37 cellular contexts compared by ENCODE assay signal in genomic region chr7:159321278-159321677, GRCh38.
"Had no signal": no experiment of that assay in that cellular context is flagged by ENCODE, and none has a peak within 500 bp of the region (broad histone marks: within the 10 kb centered on the region; RNA-seq: fewer than 3 reads in every experiment).

No MANE protein-coding gene starts in this region.

- H3K27ac ChIP-seq: adrenal gland, ascending aorta, body of pancreas, brain microvascular endothelial cell, breast epithelium, cardiac muscle cell had no signal

- H3K27me3 Mint-ChIP-seq: activated naive CD4-positive, alpha-beta T cell treated with anti-CD3 and anti-CD28 coated beads, Interleukin-2, amount 10 ng/mL, durations not matched to agents 7 days and 5 days; activated naive CD8-positive, alpha-beta T cell treated with anti-CD3 and anti-CD28 coated beads for 36 hours; activated naive CD8-positive, alpha-beta T cell treated with anti-CD3 and anti-CD28 coated beads, Interleukin-2, amount 10 ng/mL, durations not matched to agents 7 days and 5 days; activated T-helper 17 cell treated with anti-CD3 and anti-CD28 coated beads, Interleukin-2, amount 50 U/mL, for 72 hours; central memory CD8-positive, alpha-beta T cell had no signal

- H3K4me3 Mint-ChIP-seq: activated naive CD4-positive, alpha-beta T cell treated with anti-CD3 and anti-CD28 coated beads for 36 hours; activated naive CD4-positive, alpha-beta T cell treated with anti-CD3 and anti-CD28 coated beads, Interleukin-2, amount 10 ng/mL, durations not matched to agents 7 days and 5 days; activated naive CD4-positive, alpha-beta T cell treated with anti-CD3 and anti-CD28 coated beads, Interleukin-2, amount 50 U/mL, for 24 hours; activated naive CD8-positive, alpha-beta T cell; activated naive CD8-positive, alpha-beta T cell treated with anti-CD3 and anti-CD28 coated beads for 36 hours; activated naive CD8-positive, alpha-beta T cell treated with anti-CD3 and anti-CD28 coated beads, Interleukin-2, amount 10 ng/mL, durations not matched to agents 7 days and 5 days; activated naive CD8-positive, alpha-beta T cell treated with anti-CD3 and anti-CD28 coated beads, Interleukin-2, amount 50 U/mL, for 24 hours; activated T-cell treated with anti-CD3 and anti-CD28 coated beads, Interleukin-2, amount 50 U/mL, for 24 hours; activated T-cell treated with anti-CD3 and anti-CD28 coated beads, Interleukin-2, amount 50 U/mL, for 4 hours; activated T-cell treated with anti-CD3 and anti-CD28 coated beads, Interleukin-2, amount 50 U/mL, for 72 hours; activated T-helper 1 cell treated with anti-CD3 and anti-CD28 coated beads, Interleukin-12 subunit alpha, Interleukin-12 subunit beta, Interleukin-2, Interleukin-4 antibody, amounts not matched to agents 30 ng/mL and 10 ng/mL and 1 ng/mL, durations not matched to agents 14 hours and 24 hours and 36 hours; activated T-helper 17 cell treated with anti-CD3 and anti-CD28 coated beads, Interleukin-2, amount 50 U/mL, for 72 hours; brain; central memory CD8-positive, alpha-beta T cell had no signal

- ATAC-seq: activated naive CD4-positive, alpha-beta T cell treated with anti-CD3 and anti-CD28 coated beads, Interleukin-2, amount 50 U/mL, for 72 hours; activated naive CD8-positive, alpha-beta T cell treated with anti-CD3 and anti-CD28 coated beads, Interleukin-2, amount 50 U/mL, for 24 hours; activated T-cell treated with anti-CD3 and anti-CD28 coated beads, Interleukin-2, amount 50 U/mL, for 4 hours; activated T-cell treated with anti-CD3 and anti-CD28 coated beads, Interleukin-2, amount 50 U/mL, for 72 hours; activated T-helper 17 cell treated with anti-CD3 and anti-CD28 coated beads, Interleukin-2, amount 50 U/mL, for 72 hours; body of pancreas had no signal

- H3K4me1 Mint-ChIP-seq: activated naive CD4-positive, alpha-beta T cell treated with anti-CD3 and anti-CD28 coated beads, Interleukin-2, amount 10 ng/mL, durations not matched to agents 7 days and 5 days; activated naive CD4-positive, alpha-beta T cell treated with anti-CD3 and anti-CD28 coated beads, Interleukin-2, amount 50 U/mL, for 24 hours; activated naive CD8-positive, alpha-beta T cell treated with anti-CD3 and anti-CD28 coated beads for 36 hours; activated naive CD8-positive, alpha-beta T cell treated with anti-CD3 and anti-CD28 coated beads, Interleukin-2, amount 10 ng/mL, durations not matched to agents 7 days and 5 days; activated naive CD8-positive, alpha-beta T cell treated with anti-CD3 and anti-CD28 coated beads, Interleukin-2, amount 50 U/mL, for 24 hours; activated T-helper 17 cell treated with anti-CD3 and anti-CD28 coated beads, Interleukin-2, amount 50 U/mL, for 72 hours; brain; central memory CD8-positive, alpha-beta T cell had no signal

- DNase-seq: activated effector memory CD4-positive, alpha-beta T cell treated with anti-CD3 and anti-CD28 coated beads, Interleukin-2, amount 50 U/mL, for 16 hours; activated gamma-delta T cell; activated gamma-delta T cell treated with Interleukin-2 at 50 U/mL for 16 hours; activated naive CD4-positive, alpha-beta T cell; activated naive CD4-positive, alpha-beta T cell treated with anti-CD3 and anti-CD28 coated beads for 36 hours; activated naive CD4-positive, alpha-beta T cell treated with anti-CD3 and anti-CD28 coated beads, Interleukin-2, amount 10 ng/mL, durations not matched to agents 7 days and 5 days; activated naive CD4-positive, alpha-beta T cell treated with anti-CD3 and anti-CD28 coated beads, Interleukin-2, amount 50 U/mL, for 16 hours; activated naive CD4-positive, alpha-beta T cell treated with Interleukin-2 at 50 U/mL for 16 hours; activated naive CD8-positive, alpha-beta T cell treated with anti-CD3 and anti-CD28 coated beads for 36 hours; activated naive CD8-positive, alpha-beta T cell treated with anti-CD3 and anti-CD28 coated beads, Interleukin-2, amount 10 ng/mL, durations not matched to agents 7 days and 5 days; activated naive CD8-positive, alpha-beta T cell treated with anti-CD3 and anti-CD28 coated beads, Interleukin-2, amount 50 U/mL, for 24 hours; activated T-cell treated with anti-CD3 and anti-CD28 coated beads for 4 hours; activated T-cell treated with anti-CD3 and anti-CD28 coated beads, Interleukin-2, amount 50 U/mL, for 1 hour; activated T-cell treated with anti-CD3 and anti-CD28 coated beads, Interleukin-2, amount 50 U/mL, for 24 hours; activated T-cell treated with anti-CD3 and anti-CD28 coated beads, Interleukin-2, amount 50 U/mL, for 4 hours; activated T-cell treated with anti-CD3 and anti-CD28 coated beads, Interleukin-2, amount 50 U/mL, for 48 hours; activated T-cell treated with anti-CD3 and anti-CD28 coated beads, Interleukin-2, amount 50 U/mL, for 72 hours; amniotic stem cell; amygdala; anterior cingulate cortex; aorta; central memory CD4-positive, alpha-beta T cell; cerebellar nuclear complex had no signal

- H3K27ac Mint-ChIP-seq: activated naive CD4-positive, alpha-beta T cell treated with anti-CD3 and anti-CD28 coated beads for 36 hours; activated naive CD4-positive, alpha-beta T cell treated with anti-CD3 and anti-CD28 coated beads, Interleukin-2, amount 10 ng/mL, durations not matched to agents 7 days and 5 days; activated naive CD4-positive, alpha-beta T cell treated with anti-CD3 and anti-CD28 coated beads, Interleukin-2, amount 50 U/mL, for 24 hours; activated naive CD4-positive, alpha-beta T cell treated with anti-CD3 and anti-CD28 coated beads, Interleukin-2, amount 50 U/mL, for 72 hours; activated naive CD8-positive, alpha-beta T cell; activated naive CD8-positive, alpha-beta T cell treated with anti-CD3 and anti-CD28 coated beads for 36 hours; activated naive CD8-positive, alpha-beta T cell treated with anti-CD3 and anti-CD28 coated beads, Interleukin-2, amount 10 ng/mL, durations not matched to agents 7 days and 5 days; activated naive CD8-positive, alpha-beta T cell treated with anti-CD3 and anti-CD28 coated beads, Interleukin-2, amount 50 U/mL, for 24 hours; activated T-cell treated with anti-CD3 and anti-CD28 coated beads, Interleukin-2, amount 50 U/mL, for 24 hours; activated T-cell treated with anti-CD3 and anti-CD28 coated beads, Interleukin-2, amount 50 U/mL, for 72 hours; activated T-helper 1 cell treated with anti-CD3 and anti-CD28 coated beads, Interleukin-12 subunit alpha, Interleukin-12 subunit beta, Interleukin-2, Interleukin-4 antibody, amounts not matched to agents 30 ng/mL and 10 ng/mL and 1 ng/mL, durations not matched to agents 14 hours and 24 hours and 36 hours; activated T-helper 17 cell treated with anti-CD3 and anti-CD28 coated beads, Interleukin-2, amount 50 U/mL, for 72 hours; activated T-helper 2 cell treated with anti-CD3 and anti-CD28 coated beads, Interferon-gamma antibody, Interleukin-2, Interleukin-4, amounts not matched to agents 10 μg/mL and 5 μg/mL and 100 μg/mL, durations not matched to agents 14 hours and 24 hours and 36 hours; brain had no signal

- H3K36me3 Mint-ChIP-seq: activated naive CD4-positive, alpha-beta T cell treated with anti-CD3 and anti-CD28 coated beads, Interleukin-2, amount 10 ng/mL, durations not matched to agents 7 days and 5 days; activated naive CD4-positive, alpha-beta T cell treated with anti-CD3 and anti-CD28 coated beads, Interleukin-2, amount 50 U/mL, for 24 hours; activated naive CD8-positive, alpha-beta T cell; brain had no signal
